In genomic region chr18:45441110-45441842, GRCh38 we compare ENCODE assay signal across 1 cellular context.
TF ChIP-seq lines count a peak whose summit lies in the region.

No MANE protein-coding gene starts in this region.

TF ChIP-seq in A549, 52 proteins besides CTCF, POLR2A, EP300 and RAD21 (continued from another document):
- TF ChIP-seq SMC3 (IDR thresholded peaks at IDR 0.05) = no peak
- no peak for TF ChIP-seq JUNB (IDR thresholded peaks at IDR 0.05)
